ENCODE assay signal across 8 cellular contexts in genomic region chr14:23182372-23183014, GRCh38. TPM values are rescaled to one million over a fixed set of nuclear protein-coding genes. Genes with fewer than 3 reads are reported as not detected.
DNase-seq lines count a peak whose midpoint lies in the region; TF ChIP-seq lines count a peak whose summit lies in the region.

No MANE protein-coding gene starts in this region.

- H3K4me3 ChIP-seq in mucosa of rectum (ENCODE audit: low read length in 2 of 2) (peak overlapping the region; percentile 62 to 82), suprapubic skin (peak overlapping the region; percentile 56)

- H3K4me3 Mint-ChIP-seq in activated CD4-positive, alpha-beta T cell treated with anti-CD3 and anti-CD28 coated beads, Interleukin-2, amount 10 ng/mL, durations not matched to agents 24 days and 14 days, result no peak overlapping the region

- no peak for TF ChIP-seq EP300 in suprapubic skin (IDR thresholded peaks at IDR 0.05)

- H3K9ac ChIP-seq in mucosa of rectum (ENCODE audit: low read depth in 1 of 2, low read length in 2 of 2), result peak overlapping the region; percentile 41 to 57

- H3K36me3 Mint-ChIP-seq in activated CD4-positive, alpha-beta T cell treated with anti-CD3 and anti-CD28 coated beads, Interleukin-2, amount 10 ng/mL, durations not matched to agents 24 days and 14 days (ENCODE audit: low read depth), result no peaks in the 10 kb centered on the region

- H3K27me3 ChIP-seq in mucosa of rectum (ENCODE audit: control insufficient read depth in 2 of 2, insufficient read depth in 2 of 2, low read length in 2 of 2) (no peaks in the 10 kb centered on the region), suprapubic skin (peaks cover 4% of the 10 kb centered on the region)

- H3K9me3 Mint-ChIP-seq in activated CD4-positive, alpha-beta T cell treated with anti-CD3 and anti-CD28 coated beads, Interleukin-2, amount 10 ng/mL, durations not matched to agents 24 days and 14 days, result no peaks in the 10 kb centered on the region

- no peak overlapping the region for H3K27ac Mint-ChIP-seq in activated CD4-positive, alpha-beta T cell treated with anti-CD3 and anti-CD28 coated beads, Interleukin-2, amount 10 ng/mL, durations not matched to agents 24 days and 14 days

- no peak for TF ChIP-seq CTCF in suprapubic skin (IDR thresholded peaks at IDR 0.05)

- intact Hi-C loops in activated CD4-positive, alpha-beta T cell treated with anti-CD3 and anti-CD28 coated beads, Interleukin-2, amount 10 ng/mL, durations not matched to agents 24 days and 14 days (cut with micrococcal nuclease), result loop anchor here (10.0 kb wide), 1 partner anchor 198 kb away; the partner anchor contains the start of gene AJUBA

- H3K4me1 ChIP-seq in mucosa of rectum (ENCODE audit: control insufficient read depth in 2 of 2, insufficient read depth in 2 of 2, low read length in 2 of 2) (peaks cover 6 to 12% of the 10 kb centered on the region in 2 donors), suprapubic skin (peaks cover 28% of the 10 kb centered on the region)

- no peaks in the 10 kb centered on the region for H3K4me1 Mint-ChIP-seq in activated CD4-positive, alpha-beta T cell treated with anti-CD3 and anti-CD28 coated beads, Interleukin-2, amount 10 ng/mL, durations not matched to agents 24 days and 14 days

- H3K9me3 ChIP-seq in mucosa of rectum (ENCODE audit: control insufficient read depth in 2 of 2, low read length in 2 of 2), result no peaks in the 10 kb centered on the region
- no peaks in the 10 kb centered on the region for H3K9me3 ChIP-seq in suprapubic skin

- H3K36me3 ChIP-seq in mucosa of rectum (ENCODE audit: control insufficient read depth in 2 of 2, insufficient read depth in 2 of 2, low read length in 2 of 2) (no peaks in the 10 kb centered on the region), suprapubic skin (no peaks in the 10 kb centered on the region)

- no peak for TF ChIP-seq POLR2A in suprapubic skin (IDR thresholded peaks at IDR 0.05)

- WGBS in suprapubic skin, result 2% methylated on average over 13 of the region's 19 CpGs

- peaks cover 38% of the 10 kb centered on the region for H3K27me3 Mint-ChIP-seq in activated CD4-positive, alpha-beta T cell treated with anti-CD3 and anti-CD28 coated beads, Interleukin-2, amount 10 ng/mL, durations not matched to agents 24 days and 14 days

- DNase-seq in DMS 273 (lab: John Stamatoyannopoulos, UW; ENCODE audit: unreplicated experiment) (peak; percentile 63), DMS 273 treated with DMSO at 0.1 percent for 48 hours (lab: John Stamatoyannopoulos, UW) (no peak), epithelial cell of prostate (ENCODE audit: low read depth, low spot score) (no peak), suprapubic skin (ENCODE audit: low spot score in 2 of 2) (no peak), GF-D8 (lab: John Stamatoyannopoulos, UW) (no peak), NCI-H774 (lab: John Stamatoyannopoulos, UW) (no peak)
- DNase-seq in activated CD4-positive, alpha-beta T cell treated with anti-CD3 and anti-CD28 coated beads, Interleukin-2, amount 10 ng/mL, durations not matched to agents 24 days and 14 days, result peak; percentile 76

- H3K27ac ChIP-seq in epithelial cell of prostate (peak overlapping the region; percentile 33), mucosa of rectum (ENCODE audit: low read depth in 2 of 2, low read length in 2 of 2) (peak overlapping the region; percentile 35 to 56), suprapubic skin (no peak overlapping the region)

RNA-seq across cellular contexts. Expression of gene SLC7A8, which starts 1.0 kb away (rescaled TPM):
- total RNA-seq in activated CD4-positive, alpha-beta T cell treated with anti-CD3 and anti-CD28 coated beads, Interleukin-2, amount 10 ng/mL, durations not matched to agents 24 days and 14 days, result not detected in 2 replicates
- 10 to 100 TPM; 45.2 to 67.7 (median 53.2) TPM for total RNA-seq in suprapubic skin

RNA-seq across cellular contexts. Expression of gene RNF212B, which starts 55.2 kb away (rescaled TPM):
- not detected in 2 replicates for total RNA-seq in activated CD4-positive, alpha-beta T cell treated with anti-CD3 and anti-CD28 coated beads, Interleukin-2, amount 10 ng/mL, durations not matched to agents 24 days and 14 days
- not detected for total RNA-seq in suprapubic skin

Comparison
In these comparisons a context has a peak if more than half of its experiments do, and no peak if none do; other contexts are left out.
1. DNase-seq: peak in DMS 273 (single experiment) and activated CD4-positive, alpha-beta T cell treated with anti-CD3 and anti-CD28 coated beads, Interleukin-2, amount 10 ng/mL, durations not matched to agents 24 days and 14 days (single experiment); none in DMS 273 treated with DMSO at 0.1 percent for 48 hours (single experiment), epithelial cell of prostate (single experiment), suprapubic skin (0 of 2), GF-D8 (single experiment) and NCI-H774 (single experiment).
2. RNA of gene SLC7A8, which starts 1.0 kb away (total RNA-seq): 45.2 to 67.7 TPM in suprapubic skin; not detected in activated CD4-positive, alpha-beta T cell treated with anti-CD3 and anti-CD28 coated beads, Interleukin-2, amount 10 ng/mL, durations not matched to agents 24 days and 14 days; every median in the first group is over 10 times any median in the second.